ENCODE assay signal across 9 cellular contexts in the genomic region with DNA sequence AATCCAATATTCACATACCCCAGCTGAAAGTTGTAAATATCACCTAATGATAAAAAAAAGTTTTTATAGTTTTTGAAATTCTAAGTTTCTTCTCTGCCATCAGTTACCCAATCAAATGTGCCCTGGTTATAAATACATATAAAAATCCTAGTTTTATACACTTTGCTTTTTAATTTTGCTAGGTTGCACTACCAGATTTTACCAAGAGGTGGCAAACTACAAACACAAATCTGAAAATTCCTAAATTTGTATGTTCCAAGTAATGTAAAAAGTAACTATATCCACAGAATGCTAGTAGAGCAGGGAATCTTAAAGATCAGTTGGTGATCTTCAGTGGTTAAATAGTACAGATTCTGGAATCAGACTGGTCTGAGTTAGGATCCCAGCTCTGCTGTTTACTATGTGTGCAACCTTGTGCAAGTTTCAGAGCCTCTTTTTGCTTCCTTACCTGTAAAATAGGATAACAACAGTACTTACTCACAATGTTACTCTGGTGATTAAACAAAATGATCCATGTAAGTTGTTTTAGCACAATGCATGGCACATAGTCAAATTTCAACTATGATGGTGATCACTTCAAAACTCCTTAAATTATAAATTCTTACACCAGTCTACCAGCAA. TPM values are rescaled to one million over a fixed set of nuclear protein-coding genes. Genes with fewer than 3 reads are reported as not detected.
DNase-seq lines count a peak whose midpoint lies in the region; ATAC-seq and TF ChIP-seq lines count a peak whose summit lies in the region.
"Had no signal": no experiment of that assay in that cellular context is flagged by ENCODE, and none has a peak within 500 bp of the region (broad histone marks: within the 10 kb centered on the region; RNA-seq: fewer than 3 reads in every experiment).

No MANE protein-coding gene starts in this region.

- peak overlapping the region; percentile 34 for H3K27ac Mint-ChIP-seq in mesothelial cell of epicardium

- H3K4me1 ChIP-seq in DOHH2 (ENCODE audit: control insufficient read depth, low read length) (peaks cover 24% of the 10 kb centered on the region), mammary epithelial cell (ENCODE audit: insufficient read depth, low read length) (peaks cover 9% of the 10 kb centered on the region)

- BruUV-seq in mammary epithelial cell (replicated peaks; lab: Mats Ljungman, UMichigan), result TSS peak; percentile 11

- peaks cover 2% of the 10 kb centered on the region; the same call in 1 of the 2 replicates for H3F3A ChIP-seq in DOHH2 (ENCODE audit: control insufficient read depth, insufficient read depth)

- TF ChIP-seq CTCF in DOHH2 (IDR thresholded peaks at IDR 0.05; ENCODE audit: low read depth, low read length, poor library complexity, severe bottlenecking) (peak; percentile 79), mammary epithelial cell (conservative IDR thresholded peaks at IDR 0.05 in 1 of 2, IDR thresholded peaks at IDR 0.05 in 1 of 2; ENCODE audit: extremely low read depth in 1 of 2, insufficient read depth in 1 of 2, low read depth in 1 of 2, low read length in 2 of 2) (peak; percentile 59 to 75), mesothelial cell of epicardium (IDR thresholded peaks at IDR 0.05; ENCODE audit: unreplicated experiment) (peak; percentile 99)

- dilution Hi-C loops in mammary epithelial cell (cut with HindIII; ENCODE audit: low sequenced_read_pairs), result no loop called here

- DNase-seq in KG1 (lab: John Stamatoyannopoulos, UW) (peak; percentile 3), mammary epithelial cell (peak; percentile 10), mesothelial cell of epicardium (ENCODE audit: low spot score in 2 of 2, unreplicated experiment in 2 of 2) (no peak), NCI-H187 (lab: John Stamatoyannopoulos, UW) (no peak), D341Med (ENCODE audit: low spot score) (no peak)
- DNase-seq in activated naive CD4-positive, alpha-beta T cell treated with anti-CD3 and anti-CD28 coated beads, Interleukin-2, amount 50 U/mL, for 16 hours, result no peak

- intact Hi-C loops in mammary epithelial cell (cut with micrococcal nuclease), result loop anchor here (1.0 kb wide), 2 partner anchors 202 to 233 kb away; a partner anchor contains a TSS

- no peaks in the 10 kb centered on the region for H3K9me3 Mint-ChIP-seq in mesothelial cell of epicardium

- peaks cover 6% of the 10 kb centered on the region for H3K36me3 Mint-ChIP-seq in mesothelial cell of epicardium

- no peak overlapping the region for H3K27ac ChIP-seq in DOHH2 (ENCODE audit: low read depth, low read length)
- no peak overlapping the region for H3K27ac ChIP-seq in mammary epithelial cell (ENCODE audit: insufficient read depth, low read depth, low read length)
- H3K27ac ChIP-seq: SJSA1 had no signal

- H3K79me2 ChIP-seq in DOHH2 (ENCODE audit: control insufficient read depth, low read length) (peaks cover 98% of the 10 kb centered on the region), mammary epithelial cell (ENCODE audit: insufficient read depth, low read length) (peaks cover 92% of the 10 kb centered on the region)

- H3K4me1 Mint-ChIP-seq in mesothelial cell of epicardium, result peaks cover 4% of the 10 kb centered on the region

- CTCF ChIA-PET in mammary epithelial cell (lab: Charles Lee; ENCODE audit: low non-redundant PET), result interaction anchor here (0.6 kb wide), 2 partner anchors 122 to 201 kb away, joined by 3 to 5 read pairs; no protein-coding TSS in a partner anchor

- no peak for ATAC-seq in GM21529 (IDR thresholded peaks at IDR 0.05; ENCODE audit: unreplicated experiment)

- H3K27me3 Mint-ChIP-seq in mesothelial cell of epicardium (ENCODE audit: low read depth), result no peaks in the 10 kb centered on the region

- H3K4me2 ChIP-seq in DOHH2 (ENCODE audit: low read length) (peak overlapping the region; percentile 22; the same call in 1 of the 2 replicates), mammary epithelial cell (ENCODE audit: insufficient read depth, low read depth, low read length) (no peak overlapping the region)

- no peak overlapping the region for H3K4me3 ChIP-seq in DOHH2 (ENCODE audit: low read length)
- no peak overlapping the region for H3K4me3 ChIP-seq in mammary epithelial cell (replicated peaks in 1 of 3; ENCODE audit: insufficient read depth in 1 of 3, low read depth in 2 of 3, low read length in 3 of 3)
- H3K4me3 ChIP-seq: SJSA1 had no signal

- peaks cover 16% of the 10 kb centered on the region for H4K20me1 ChIP-seq in DOHH2 (ENCODE audit: control insufficient read depth, insufficient read depth, low read depth, low read length)
- H4K20me1 ChIP-seq in mammary epithelial cell (ENCODE audit: insufficient read depth, low read length), result no peaks in the 10 kb centered on the region

- no peaks in the 10 kb centered on the region for H3K9me2 ChIP-seq in DOHH2 (replicated peaks; ENCODE audit: control insufficient read depth, low read length)

- H3K4me3 Mint-ChIP-seq in mesothelial cell of epicardium, result no peak overlapping the region

- H3K36me3 ChIP-seq in DOHH2 (ENCODE audit: control insufficient read depth, low read length), result peaks cover 54% of the 10 kb centered on the region
- H3K36me3 ChIP-seq in mammary epithelial cell (ENCODE audit: insufficient read depth, low read length), result peaks cover 3% of the 10 kb centered on the region

- H3K27me3 ChIP-seq in DOHH2 (ENCODE audit: control insufficient read depth, low read length), result no peaks in the 10 kb centered on the region
- H3K27me3 ChIP-seq in mammary epithelial cell (ENCODE audit: insufficient read depth, low read length), result no peaks in the 10 kb centered on the region
- H3K27me3 ChIP-seq: SJSA1 had no signal

- H2AFZ ChIP-seq in mammary epithelial cell (ENCODE audit: low read depth, low read length), result no peak overlapping the region

- H3K9me3 ChIP-seq in DOHH2 (ENCODE audit: control insufficient read depth, insufficient read depth, low read length) (no peaks in the 10 kb centered on the region), mammary epithelial cell (replicated peaks; ENCODE audit: insufficient read depth, low read length) (no peaks in the 10 kb centered on the region)
- H3K9me3 ChIP-seq: SJSA1 had no signal

- H3K9ac ChIP-seq in mammary epithelial cell (ENCODE audit: insufficient read depth, low read length), result no peak overlapping the region

- in situ Hi-C loops in mammary epithelial cell (cut with MboI; ENCODE audit: low sequenced_read_pairs in 2 of 2), result loop anchor here (5.0 to 10.0 kb wide), 3 partner anchors 199 to 229 kb away; a partner anchor contains a TSS

RNA-seq across cellular contexts. Expression of a gene that starts 11.0 kb away (rescaled TPM):
- 10 to 100 TPM; 35.6 to 64.8 TPM for total RNA-seq in mammary epithelial cell
- polyA plus RNA-seq in mammary epithelial cell, result 10.1 TPM
- 30.2 TPM for polyA minus RNA-seq in mammary epithelial cell
- 47.0 to 50.4 TPM (median 49.8 TPM) in 3 replicates for total RNA-seq in mesothelial cell of epicardium

Comparison
In these comparisons a context has a peak if more than half of its experiments do, and no peak if none do; other contexts are left out.
1. DNase-seq: peak in KG1 (single experiment) and mammary epithelial cell (single experiment); none in mesothelial cell of epicardium (0 of 2), NCI-H187 (0 of 2), D341Med (single experiment) and activated naive CD4-positive, alpha-beta T cell treated with anti-CD3 and anti-CD28 coated beads, Interleukin-2, amount 50 U/mL, for 16 hours (single experiment).
2. Peak in every context shown above with its lines, with median percentiles within 50 percentile points of each other: CTCF ChIP-seq.